In the genomic region with DNA sequence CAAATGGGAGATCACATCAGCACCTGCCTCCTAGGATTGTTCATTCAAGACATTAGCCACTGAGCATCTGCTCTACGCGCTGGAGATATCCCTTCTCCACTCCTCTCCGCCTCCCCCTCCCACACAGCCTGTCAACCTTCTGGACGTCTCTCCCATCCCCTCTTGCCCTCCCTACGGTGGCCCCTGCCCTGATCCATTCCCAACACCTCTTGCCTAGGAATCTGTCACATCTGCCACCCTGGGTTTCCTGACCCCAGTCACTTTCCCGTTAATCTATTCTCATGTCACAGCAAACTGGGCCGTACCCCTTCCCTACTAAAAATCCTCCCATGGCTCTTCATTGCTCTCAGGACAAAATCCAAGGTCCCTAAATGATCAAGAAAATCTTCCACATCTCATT, we compare ENCODE assay signal across 10 cellular contexts. TPM values are rescaled to one million over a fixed set of nuclear protein-coding genes. Genes with fewer than 3 reads are reported as not detected.
DNase-seq lines count a peak whose midpoint lies in the region; ATAC-seq and TF ChIP-seq lines count a peak whose summit lies in the region.
"Had no signal": no experiment of that assay in that cellular context is flagged by ENCODE, and none has a peak within 500 bp of the region (broad histone marks: within the 10 kb centered on the region; RNA-seq: fewer than 3 reads in every experiment).

No MANE protein-coding gene starts in this region.

- peaks cover 19 to 21% of the 10 kb centered on the region in 2 donors for H3K4me1 Mint-ChIP-seq in natural killer cell treated with Interleukin-12 subunit alpha and Interleukin-12 subunit beta and Interleukin-15 and Interleukin-18, amount 100 ng/mL, for 72 hours (ENCODE audit: low read depth in 2 of 2)

- ATAC-seq in natural killer cell treated with Interleukin-12 subunit alpha and Interleukin-12 subunit beta and Interleukin-15 and Interleukin-18, amount 100 ng/mL, for 72 hours: no peak
- no peak for ATAC-seq in HG03457 (IDR thresholded peaks at IDR 0.05; ENCODE audit: unreplicated experiment)

- H3F3A ChIP-seq in GM23248 (ENCODE audit: insufficient read depth): peaks cover 7% of the 10 kb centered on the region; the same call in 1 of the 2 replicates

- no peaks in the 10 kb centered on the region for H3K9me3 Mint-ChIP-seq in natural killer cell treated with Interleukin-12 subunit alpha and Interleukin-12 subunit beta and Interleukin-15 and Interleukin-18, amount 100 ng/mL, for 72 hours
- H3K9me3 Mint-ChIP-seq: activated CD4-positive, alpha-beta T cell treated with anti-CD3 and anti-CD28 coated beads, Interleukin-2, amount 10 ng/mL, durations not matched to agents 7 days and 5 days had no signal

- H3K79me2 ChIP-seq in GM23248 (ENCODE audit: insufficient read depth) (peaks cover 16% of the 10 kb centered on the region; the same call in 1 of the 2 replicates), hepatocyte (peaks cover 3% of the 10 kb centered on the region)

- H3K36me3 Mint-ChIP-seq in natural killer cell treated with Interleukin-12 subunit alpha and Interleukin-12 subunit beta and Interleukin-15 and Interleukin-18, amount 100 ng/mL, for 72 hours: no peaks in the 10 kb centered on the region

- H2AFZ ChIP-seq in GM23248 (peak overlapping the region; percentile 84), hepatocyte (peak overlapping the region; percentile 69)

- no peak for TF ChIP-seq CTCF in hepatocyte (IDR thresholded peaks at IDR 0.05; ENCODE audit: poor library complexity)

- no peaks in the 10 kb centered on the region for H3K9me2 ChIP-seq in GM23248 (ENCODE audit: insufficient read depth)
- H3K9me2 ChIP-seq in hepatocyte (replicated peaks; ENCODE audit: insufficient read depth): no peaks in the 10 kb centered on the region

- DNase-seq in GM23248: peak; percentile 18
- DNase-seq in SJSA1 (ENCODE audit: low read depth in 1 of 2, low spot score in 2 of 2): no peak
- DNase-seq in hepatocyte (ENCODE audit: low spot score): no peak
- DNase-seq in natural killer cell treated with Interleukin-12 subunit alpha and Interleukin-12 subunit beta and Interleukin-15 and Interleukin-18, amount 100 ng/mL, for 72 hours (ENCODE audit: low spot score): no peak
- no peak for DNase-seq in AG08395 (ENCODE audit: low spot score)
- DNase-seq in stimulated activated CD4-positive, alpha-beta T cell treated with anti-CD3 and anti-CD28 coated beads, Interleukin-2, amount 100 ng/mL, for 24 hours: no peak

- H4K20me1 ChIP-seq in GM23248 (ENCODE audit: insufficient read depth) (no peaks in the 10 kb centered on the region), hepatocyte (ENCODE audit: insufficient read depth, poor library complexity, severe bottlenecking) (no peaks in the 10 kb centered on the region)

- WGBS in GM23248 (ENCODE audit: low coverage in 1 of 2, low lambda C conversion rate in 2 of 2, missing lambda C conversion rate in 2 of 2), 2 experiments: 11 to 12% methylated on average over 7 of the region's 7 CpGs
- WGBS in hepatocyte (ENCODE audit: low lambda C conversion rate, missing lambda C conversion rate): 42% methylated on average over 7 of the region's 7 CpGs

- H3K4me3 ChIP-seq in GM23248 (peak overlapping the region; percentile 86), SJSA1 (peak overlapping the region; percentile 52), hepatocyte (peak overlapping the region; percentile 34), skeletal muscle satellite cell (ENCODE audit: low read length) (peak overlapping the region; percentile 85)

- H3K27ac Mint-ChIP-seq in natural killer cell treated with Interleukin-12 subunit alpha and Interleukin-12 subunit beta and Interleukin-15 and Interleukin-18, amount 100 ng/mL, for 72 hours: no peak overlapping the region
- H3K27ac Mint-ChIP-seq: activated CD4-positive, alpha-beta T cell treated with anti-CD3 and anti-CD28 coated beads, Interleukin-2, amount 10 ng/mL, durations not matched to agents 7 days and 5 days had no signal

- no peaks in the 10 kb centered on the region for H3K27me3 Mint-ChIP-seq in natural killer cell treated with Interleukin-12 subunit alpha and Interleukin-12 subunit beta and Interleukin-15 and Interleukin-18, amount 100 ng/mL, for 72 hours
- H3K27me3 Mint-ChIP-seq: activated CD4-positive, alpha-beta T cell treated with anti-CD3 and anti-CD28 coated beads, Interleukin-2, amount 10 ng/mL, durations not matched to agents 7 days and 5 days had no signal

- H3K4me2 ChIP-seq in GM23248 (ENCODE audit: unreplicated experiment) (peak overlapping the region; percentile 88), hepatocyte (peak overlapping the region; percentile 89), skeletal muscle satellite cell (ENCODE audit: low read length) (peak overlapping the region; percentile 93)

- H3K27ac ChIP-seq in GM23248 (no peak overlapping the region), SJSA1 (no peak overlapping the region), hepatocyte (peak overlapping the region; percentile 21)

- H3K4me3 Mint-ChIP-seq in natural killer cell treated with Interleukin-12 subunit alpha and Interleukin-12 subunit beta and Interleukin-15 and Interleukin-18, amount 100 ng/mL, for 72 hours: no peak overlapping the region
- H3K4me3 Mint-ChIP-seq: activated CD4-positive, alpha-beta T cell treated with anti-CD3 and anti-CD28 coated beads, Interleukin-2, amount 10 ng/mL, durations not matched to agents 7 days and 5 days had no signal

- no peaks in the 10 kb centered on the region for H3K27me3 ChIP-seq in GM23248 (replicated peaks; ENCODE audit: insufficient read depth)
- H3K27me3 ChIP-seq in SJSA1 (replicated peaks): no peaks in the 10 kb centered on the region
- no peaks in the 10 kb centered on the region for H3K27me3 ChIP-seq in hepatocyte
- no peaks in the 10 kb centered on the region for H3K27me3 ChIP-seq in skeletal muscle satellite cell (ENCODE audit: control insufficient read depth, insufficient read depth, low read length)

- H3K36me3 ChIP-seq in GM23248 (ENCODE audit: low read depth) (peaks cover 4% of the 10 kb centered on the region; the same call in 1 of the 2 replicates), SJSA1 (peaks cover 2% of the 10 kb centered on the region; the same call in 1 of the 2 replicates), hepatocyte (replicated peaks; ENCODE audit: insufficient read depth, low read depth) (no peaks in the 10 kb centered on the region), skeletal muscle satellite cell (ENCODE audit: insufficient read depth, low read length) (peaks cover 23% of the 10 kb centered on the region)

- in situ Hi-C loops in GM23248 (cut with MboI): no loop called here

- peaks cover 5% of the 10 kb centered on the region for H3K4me1 ChIP-seq in GM23248 (ENCODE audit: insufficient read depth)
- peaks cover 11% of the 10 kb centered on the region for H3K4me1 ChIP-seq in SJSA1 (replicated peaks)
- H3K4me1 ChIP-seq in hepatocyte (ENCODE audit: insufficient read depth): no peaks in the 10 kb centered on the region
- H3K4me1 ChIP-seq in skeletal muscle satellite cell (ENCODE audit: control insufficient read depth, insufficient read depth, low read length): peaks cover 11% of the 10 kb centered on the region

- H3K9me3 ChIP-seq in GM23248 (ENCODE audit: low read depth) (no peaks in the 10 kb centered on the region), SJSA1 (replicated peaks) (no peaks in the 10 kb centered on the region; the same call in 1 of the 2 replicates), hepatocyte (ENCODE audit: low read depth) (no peaks in the 10 kb centered on the region), skeletal muscle satellite cell (replicated peaks; ENCODE audit: low read length) (no peaks in the 10 kb centered on the region)

- H3K9ac ChIP-seq in GM23248 (peak overlapping the region; percentile 81), skeletal muscle satellite cell (ENCODE audit: low read depth, low read length) (peak overlapping the region; percentile 83)

RNA-seq across cellular contexts. Expression of gene DYRK1B, which starts 10.3 kb away (rescaled TPM):
- total RNA-seq in GM23248 (2014; rRNA removed; shearing (Covaris generic)): 9.4 and 11.1 TPM in 2 replicates
- polyA plus RNA-seq in GM23248 (2016; fragmentation: Nextera tagmentation; extraction: Ambion mirVana) (14.9 and 15.0 TPM in 2 replicates), hepatocyte (25.7 and 28.0 TPM in 2 replicates)
- 1.9 and 2.0 TPM in 2 replicates for total RNA-seq in SJSA1 (2014; rRNA removed; shearing (Covaris generic))
- 10.5 and 12.2 TPM in 2 replicates for total RNA-seq in hepatocyte
- 7.0 and 10.1 TPM in 2 replicates for total RNA-seq in skeletal muscle satellite cell (2012; rRNA removed)
- total RNA-seq in natural killer cell treated with Interleukin-12 subunit alpha and Interleukin-12 subunit beta and Interleukin-15 and Interleukin-18, amount 100 ng/mL, for 72 hours: 10 to 100 TPM in 1 of 2 donors, 1 to 10 TPM in 1; 7.5 to 10.5 TPM

RNA-seq across cellular contexts. Expression of gene FBL, which starts 22.5 kb away (rescaled TPM):
- total RNA-seq in GM23248 (2014; rRNA removed; shearing (Covaris generic)): 59.3 and 66.9 TPM in 2 replicates
- polyA plus RNA-seq in GM23248 (2016; fragmentation: Nextera tagmentation; extraction: Ambion mirVana) (61.1 and 63.9 TPM in 2 replicates), hepatocyte (69.6 and 79.4 TPM in 2 replicates)
- total RNA-seq in SJSA1 (2014; rRNA removed; shearing (Covaris generic)): 162 and 189 TPM in 2 replicates
- 104 and 126 TPM in 2 replicates for total RNA-seq in hepatocyte
- total RNA-seq in skeletal muscle satellite cell (2012; rRNA removed): 201 and 243 TPM in 2 replicates
- 100 to 1,000 TPM; 304 to 505 TPM for total RNA-seq in natural killer cell treated with Interleukin-12 subunit alpha and Interleukin-12 subunit beta and Interleukin-15 and Interleukin-18, amount 100 ng/mL, for 72 hours

RNA-seq across cellular contexts. Expression of gene LEUTX, which starts 45.0 kb away (rescaled TPM):
- not detected in 2 replicates for total RNA-seq in GM23248 (2014; rRNA removed; shearing (Covaris generic))
- polyA plus RNA-seq in GM23248 (2016; fragmentation: Nextera tagmentation; extraction: Ambion mirVana) (not detected in 2 replicates), hepatocyte (not detected in 2 replicates)
- total RNA-seq in SJSA1 (2014; rRNA removed; shearing (Covaris generic)): not detected in 2 replicates
- total RNA-seq in hepatocyte: not detected in 2 replicates
- not detected in 2 replicates for total RNA-seq in skeletal muscle satellite cell (2012; rRNA removed)
- total RNA-seq in natural killer cell treated with Interleukin-12 subunit alpha and Interleukin-12 subunit beta and Interleukin-15 and Interleukin-18, amount 100 ng/mL, for 72 hours: not detected
- total RNA-seq: activated CD4-positive, alpha-beta T cell treated with anti-CD3 and anti-CD28 coated beads, Interleukin-2, amount 10 ng/mL, durations not matched to agents 7 days and 5 days; glomerular endothelial cell had no signal

Comparison
In these comparisons a context has a peak if more than half of its experiments do, and no peak if none do; other contexts are left out.
1. H3K4me3 ChIP-seq: peak in every context shown above with its lines; median percentile 86 in GM23248; 85 in skeletal muscle satellite cell; 52 in SJSA1; 34 in hepatocyte.